ENCODE assay signal across 8 cellular contexts in genomic region chr14:77707355-77707723, GRCh38. TPM values are rescaled to one million over a fixed set of nuclear protein-coding genes. Genes with fewer than 3 reads are reported as not detected.
A peak's percentile ranks its signal among the peaks of the same experiment; 100 is the strongest.
DNase-seq lines count a peak whose midpoint lies in the region; ATAC-seq and TF ChIP-seq lines count a peak whose summit lies in the region.

No MANE protein-coding gene starts in this region.

- H3K27me3 ChIP-seq in suprapubic skin, result no peaks in the 10 kb centered on the region

- peak; percentile 36 for ATAC-seq in GM19438 (IDR thresholded peaks at IDR 0.05; ENCODE audit: low read depth, unreplicated experiment)
- ATAC-seq in HG03457 (IDR thresholded peaks at IDR 0.05; ENCODE audit: unreplicated experiment), result peak; percentile 11

- peak overlapping the region; percentile 66 for H3K27ac ChIP-seq in suprapubic skin

- H3K4me1 ChIP-seq in suprapubic skin, result peaks cover 31% of the 10 kb centered on the region

- intact Hi-C loops in lower leg skin (cut with DNase I; ENCODE audit: low total_unique reads), result loop anchor here (10.0 kb wide), 2 partner anchors 243 to 363 kb away; no protein-coding TSS in a partner anchor

- WGBS in lower leg skin, 2 donors, result 0 to 2% methylated on average over 14 of the region's 14 CpGs
- WGBS in suprapubic skin, result under 1% methylated on average over 14 of the region's 14 CpGs

- TF ChIP-seq EP300 in suprapubic skin (IDR thresholded peaks at IDR 0.05), result no peak

- TF ChIP-seq POLR2A in lower leg skin (IDR thresholded peaks at IDR 0.05) (no peak), suprapubic skin (IDR thresholded peaks at IDR 0.05) (no peak)

- H3K4me3 ChIP-seq in lower leg skin (ENCODE audit: low read depth, poor library complexity, severe bottlenecking) (peak overlapping the region; percentile 95), suprapubic skin (peak overlapping the region; percentile 90)

- H3K36me3 ChIP-seq in suprapubic skin, result peaks cover 40% of the 10 kb centered on the region

- TF ChIP-seq CTCF in lower leg skin (IDR thresholded peaks at IDR 0.05) (no peak), suprapubic skin (IDR thresholded peaks at IDR 0.05) (no peak)

- DNase-seq in NCI-H1417 (lab: John Stamatoyannopoulos, UW), result peak; percentile 43 to 74 (median 53)
- DNase-seq in NCI-H1417 treated with DMSO at 0.1 percent for 48 hours (lab: John Stamatoyannopoulos, UW), result no peak
- DNase-seq in RKO (ENCODE audit: low spot score), result peak; percentile 64
- DNase-seq in dermis blood vessel endothelial cell, result peak; percentile 62
- DNase-seq in lower leg skin (ENCODE audit: low spot score in 2 of 2), result peak in 1 of 2 donors; percentile 17
- DNase-seq in suprapubic skin (ENCODE audit: low spot score in 2 of 2), result no peak

- no peaks in the 10 kb centered on the region for H3K9me3 ChIP-seq in suprapubic skin

RNA-seq across cellular contexts. Expression of gene ALKBH1, which starts 0.5 kb away (rescaled TPM):
- 12.0 and 14.1 TPM in 2 replicates for total RNA-seq in dermis blood vessel endothelial cell
- 10 to 100 TPM; 10.7 to 15.8 (median 14.9) TPM for total RNA-seq in lower leg skin
- 10 to 100 TPM in 1 of 4 donors, 1 to 10 TPM in 3; 6.4 to 13.4 (median 7.3) TPM for total RNA-seq in suprapubic skin

RNA-seq across cellular contexts. Expression of gene SLIRP, which starts 0.6 kb away (rescaled TPM):
- total RNA-seq in dermis blood vessel endothelial cell, result 127 and 179 TPM in 2 replicates
- total RNA-seq in lower leg skin, result 100 to 1,000 TPM in 3 of 4 donors, 10 to 100 TPM in 1; 87.1 to 309 (median 107) TPM
- total RNA-seq in suprapubic skin, result 100 to 1,000 TPM in 3 of 4 donors, 10 to 100 TPM in 1; 59.1 to 147 (median 127) TPM

RNA-seq across cellular contexts. Expression of gene SNW1, which starts 53.6 kb away (rescaled TPM):
- total RNA-seq in dermis blood vessel endothelial cell (53.6 and 74.4 TPM in 2 replicates), lower leg skin (10 to 100 TPM; 46.7 to 62.8 (median 58.0) TPM), suprapubic skin (10 to 100 TPM; 48.8 to 85.1 (median 57.4) TPM)

Comparison
In these comparisons a context has a peak if more than half of its experiments do, and no peak if none do; other contexts are left out.
1. DNase-seq: peak in NCI-H1417 (3 of 3), RKO (single experiment) and dermis blood vessel endothelial cell (single experiment); none in NCI-H1417 treated with DMSO at 0.1 percent for 48 hours (single experiment) and suprapubic skin (0 of 2).